Comparison of ENCODE assay signal across 15 cellular contexts in the genomic region with DNA sequence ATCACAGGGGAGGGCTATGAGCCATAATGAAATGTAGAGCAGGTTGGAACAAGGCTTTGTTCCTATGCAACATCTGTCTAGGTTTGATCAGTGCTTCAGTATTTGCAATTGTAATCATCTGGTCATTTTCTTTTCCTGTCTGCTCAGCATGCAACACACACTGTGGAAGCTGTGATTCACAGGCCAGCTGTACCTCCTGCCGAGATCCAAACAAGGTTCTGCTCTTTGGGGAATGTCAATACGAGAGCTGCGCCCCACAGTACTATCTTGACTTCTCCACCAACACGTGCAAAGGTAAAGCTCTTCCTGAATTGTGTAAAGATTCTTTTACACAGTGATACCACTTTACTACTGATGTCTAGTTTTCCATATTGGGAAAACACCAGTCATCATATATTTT.
A peak's percentile ranks its signal among the peaks of the same experiment; 100 is the strongest.
DNase-seq lines count a peak whose midpoint lies in the region; ATAC-seq and TF ChIP-seq lines count a peak whose summit lies in the region.
"Had no signal": no experiment of that assay in that cellular context is flagged by ENCODE, and none has a peak within 500 bp of the region (broad histone marks: within the 10 kb centered on the region; RNA-seq: fewer than 3 reads in every experiment).

No MANE protein-coding gene starts in this region.

- no peak overlapping the region for H3K4me2 ChIP-seq in hepatocyte
- H3K4me2 ChIP-seq: SK-N-SH had no signal

- H3K27me3 ChIP-seq in hepatocyte: no peaks in the 10 kb centered on the region
- H3K27me3 ChIP-seq: neutrophil had no signal

- H3K4me3 ChIP-seq in hepatocyte: no peak overlapping the region

- H3K27ac ChIP-seq in hepatocyte: peak overlapping the region; percentile 73
- H3K27ac ChIP-seq: neutrophil had no signal

- H4K20me1 ChIP-seq in hepatocyte (ENCODE audit: insufficient read depth, poor library complexity, severe bottlenecking): no peaks in the 10 kb centered on the region

- H3K36me3 ChIP-seq in hepatocyte (replicated peaks; ENCODE audit: insufficient read depth, low read depth): no peaks in the 10 kb centered on the region
- H3K36me3 ChIP-seq: neutrophil had no signal

- DNase-seq in NCI-H2171 treated with DMSO at 0.1 percent for 48 hours (lab: John Stamatoyannopoulos, UW) (peak; percentile 4), NCI-H2171 (lab: John Stamatoyannopoulos, UW) (no peak), WTC11 (ENCODE audit: low spot score) (peak; percentile 52), hepatocyte (ENCODE audit: low spot score) (no peak), left lobe of liver (ENCODE audit: low spot score) (no peak)
- no peak for DNase-seq in natural killer cell treated with Interleukin-12 subunit alpha and Interleukin-12 subunit beta and Interleukin-15 and Interleukin-18, amount 100 ng/mL, for 72 hours (ENCODE audit: low spot score)
- DNase-seq: 8988T; activated CD8-positive, alpha-beta memory T cell treated with anti-CD3 and anti-CD28 coated beads, Interleukin-2, amount 10 ng/mL, durations not matched to agents 7 days and 5 days; activated naive CD4-positive, alpha-beta T cell treated with Interleukin-2 at 50 U/mL for 16 hours; Karpas-422; SK-N-SH had no signal

- H2AFZ ChIP-seq in hepatocyte: no peak overlapping the region

- ATAC-seq in WTC11 (peak; percentile 87), HG03039 (IDR thresholded peaks at IDR 0.05; ENCODE audit: unreplicated experiment) (no peak), HG02588 (IDR thresholded peaks at IDR 0.05; ENCODE audit: unreplicated experiment) (no peak), left lobe of liver (no peak)
- no peak for ATAC-seq in natural killer cell treated with Interleukin-12 subunit alpha and Interleukin-12 subunit beta and Interleukin-15 and Interleukin-18, amount 100 ng/mL, for 72 hours
- ATAC-seq: activated CD8-positive, alpha-beta memory T cell treated with anti-CD3 and anti-CD28 coated beads, Interleukin-2, amount 10 ng/mL, durations not matched to agents 7 days and 5 days had no signal

- H3K27ac Mint-ChIP-seq in WTC11: peak overlapping the region; percentile 67; the same call in 1 of the 2 replicates
- no peak overlapping the region for H3K27ac Mint-ChIP-seq in natural killer cell treated with Interleukin-12 subunit alpha and Interleukin-12 subunit beta and Interleukin-15 and Interleukin-18, amount 100 ng/mL, for 72 hours
- H3K27ac Mint-ChIP-seq: activated CD8-positive, alpha-beta memory T cell treated with anti-CD3 and anti-CD28 coated beads, Interleukin-2, amount 10 ng/mL, durations not matched to agents 7 days and 5 days had no signal

- CTCF ChIA-PET in WTC11 (lab: Charles Lee): interaction anchor here (1.2 kb wide), 2 partner anchors 59 to 314 kb away, joined by 3 read pairs; no protein-coding TSS in a partner anchor

- no peaks in the 10 kb centered on the region for H3K27me3 Mint-ChIP-seq in WTC11 (ENCODE audit: low read depth)
- peaks cover 6 to 8% of the 10 kb centered on the region in 2 donors for H3K27me3 Mint-ChIP-seq in natural killer cell treated with Interleukin-12 subunit alpha and Interleukin-12 subunit beta and Interleukin-15 and Interleukin-18, amount 100 ng/mL, for 72 hours

- H3K9me3 Mint-ChIP-seq in WTC11: no peaks in the 10 kb centered on the region
- no peaks in the 10 kb centered on the region for H3K9me3 Mint-ChIP-seq in natural killer cell treated with Interleukin-12 subunit alpha and Interleukin-12 subunit beta and Interleukin-15 and Interleukin-18, amount 100 ng/mL, for 72 hours
- H3K9me3 Mint-ChIP-seq: central memory CD8-positive, alpha-beta T cell had no signal

- H3K9me3 ChIP-seq in hepatocyte (ENCODE audit: low read depth): no peaks in the 10 kb centered on the region
- H3K9me3 ChIP-seq: neutrophil, SK-N-SH had no signal

- POLR2A ChIA-PET in WTC11 (lab: Charles Lee): interaction anchor here (1.2 kb wide), 1 partner anchor 311 kb away, joined by 3 read pairs; no protein-coding TSS in a partner anchor

- WGBS in hepatocyte (ENCODE audit: low lambda C conversion rate, missing lambda C conversion rate): 61% methylated on average over 4 of the region's 4 CpGs

- no peaks in the 10 kb centered on the region for H3K9me2 ChIP-seq in hepatocyte (replicated peaks; ENCODE audit: insufficient read depth)
- H3K9me2 ChIP-seq: SK-N-SH had no signal

- peak overlapping the region; percentile 10 for H3K4me3 Mint-ChIP-seq in WTC11
- H3K4me3 Mint-ChIP-seq in natural killer cell treated with Interleukin-12 subunit alpha and Interleukin-12 subunit beta and Interleukin-15 and Interleukin-18, amount 100 ng/mL, for 72 hours: no peak overlapping the region
- H3K4me3 Mint-ChIP-seq: activated CD8-positive, alpha-beta memory T cell treated with anti-CD3 and anti-CD28 coated beads, Interleukin-2, amount 10 ng/mL, durations not matched to agents 7 days and 5 days; central memory CD8-positive, alpha-beta T cell had no signal

- H3K4me1 ChIP-seq in hepatocyte (ENCODE audit: insufficient read depth): peaks cover 8% of the 10 kb centered on the region

- TF ChIP-seq CTCF in WTC11 (IDR thresholded peaks at IDR 0.05) (no peak), hepatocyte (IDR thresholded peaks at IDR 0.05; ENCODE audit: poor library complexity) (no peak)

- peaks cover 57% of the 10 kb centered on the region for H3K36me3 Mint-ChIP-seq in WTC11
- no peaks in the 10 kb centered on the region for H3K36me3 Mint-ChIP-seq in natural killer cell treated with Interleukin-12 subunit alpha and Interleukin-12 subunit beta and Interleukin-15 and Interleukin-18, amount 100 ng/mL, for 72 hours
- H3K36me3 Mint-ChIP-seq: activated CD8-positive, alpha-beta memory T cell treated with anti-CD3 and anti-CD28 coated beads, Interleukin-2, amount 10 ng/mL, durations not matched to agents 7 days and 5 days had no signal

- H3K4me1 Mint-ChIP-seq in WTC11: peaks cover 43% of the 10 kb centered on the region
- H3K4me1 Mint-ChIP-seq in natural killer cell treated with Interleukin-12 subunit alpha and Interleukin-12 subunit beta and Interleukin-15 and Interleukin-18, amount 100 ng/mL, for 72 hours (ENCODE audit: low read depth in 2 of 2): no peaks in the 10 kb centered on the region
- H3K4me1 Mint-ChIP-seq: activated CD8-positive, alpha-beta memory T cell treated with anti-CD3 and anti-CD28 coated beads, Interleukin-2, amount 10 ng/mL, durations not matched to agents 7 days and 5 days; central memory CD8-positive, alpha-beta T cell had no signal

- H3K79me2 ChIP-seq in hepatocyte: no peaks in the 10 kb centered on the region

TF ChIP-seq in WTC11, 78 proteins besides CTCF, POLR2A, EP300 and RAD21 (continues in another document):
- no peak; the same call in 1 of the 2 replicates for TF ChIP-seq FOXP4 (CRISPR knock-in tag; IDR thresholded peaks at IDR 0.05)
- TF ChIP-seq, protein P1, sequence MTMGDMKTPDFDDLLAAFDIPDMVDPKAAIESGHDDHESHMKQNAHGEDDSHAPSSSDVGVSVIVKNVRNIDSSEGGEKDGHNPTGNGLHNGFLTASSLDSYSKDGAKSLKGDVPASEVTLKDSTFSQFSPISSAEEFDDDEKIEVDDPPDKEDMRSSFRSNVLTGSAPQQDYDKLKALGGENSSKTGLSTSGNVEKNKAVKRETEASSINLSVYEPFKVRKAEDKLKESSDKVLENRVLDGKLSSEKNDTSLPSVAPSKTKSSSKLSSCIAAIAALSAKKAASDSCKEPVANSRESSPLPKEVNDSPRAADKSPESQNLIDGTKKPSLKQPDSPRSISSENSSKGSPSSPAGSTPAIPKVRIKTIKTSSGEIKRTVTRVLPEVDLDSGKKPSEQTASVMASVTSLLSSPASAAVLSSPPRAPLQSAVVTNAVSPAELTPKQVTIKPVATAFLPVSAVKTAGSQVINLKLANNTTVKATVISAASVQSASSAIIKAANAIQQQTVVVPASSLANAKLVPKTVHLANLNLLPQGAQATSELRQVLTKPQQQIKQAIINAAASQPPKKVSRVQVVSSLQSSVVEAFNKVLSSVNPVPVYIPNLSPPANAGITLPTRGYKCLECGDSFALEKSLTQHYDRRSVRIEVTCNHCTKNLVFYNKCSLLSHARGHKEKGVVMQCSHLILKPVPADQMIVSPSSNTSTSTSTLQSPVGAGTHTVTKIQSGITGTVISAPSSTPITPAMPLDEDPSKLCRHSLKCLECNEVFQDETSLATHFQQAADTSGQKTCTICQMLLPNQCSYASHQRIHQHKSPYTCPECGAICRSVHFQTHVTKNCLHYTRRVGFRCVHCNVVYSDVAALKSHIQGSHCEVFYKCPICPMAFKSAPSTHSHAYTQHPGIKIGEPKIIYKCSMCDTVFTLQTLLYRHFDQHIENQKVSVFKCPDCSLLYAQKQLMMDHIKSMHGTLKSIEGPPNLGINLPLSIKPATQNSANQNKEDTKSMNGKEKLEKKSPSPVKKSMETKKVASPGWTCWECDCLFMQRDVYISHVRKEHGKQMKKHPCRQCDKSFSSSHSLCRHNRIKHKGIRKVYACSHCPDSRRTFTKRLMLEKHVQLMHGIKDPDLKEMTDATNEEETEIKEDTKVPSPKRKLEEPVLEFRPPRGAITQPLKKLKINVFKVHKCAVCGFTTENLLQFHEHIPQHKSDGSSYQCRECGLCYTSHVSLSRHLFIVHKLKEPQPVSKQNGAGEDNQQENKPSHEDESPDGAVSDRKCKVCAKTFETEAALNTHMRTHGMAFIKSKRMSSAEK (CRISPR knock-in tag; IDR thresholded peaks at IDR 0.05; ENCODE audit: borderline replicate concordance): no peak
- TF ChIP-seq, protein P2, sequence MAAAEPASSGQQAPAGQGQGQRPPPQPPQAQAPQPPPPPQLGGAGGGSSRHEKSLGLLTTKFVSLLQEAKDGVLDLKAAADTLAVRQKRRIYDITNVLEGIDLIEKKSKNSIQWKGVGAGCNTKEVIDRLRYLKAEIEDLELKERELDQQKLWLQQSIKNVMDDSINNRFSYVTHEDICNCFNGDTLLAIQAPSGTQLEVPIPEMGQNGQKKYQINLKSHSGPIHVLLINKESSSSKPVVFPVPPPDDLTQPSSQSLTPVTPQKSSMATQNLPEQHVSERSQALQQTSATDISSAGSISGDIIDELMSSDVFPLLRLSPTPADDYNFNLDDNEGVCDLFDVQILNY (CRISPR knock-in tag; IDR thresholded peaks at IDR 0.05): no peak
- no peak for TF ChIP-seq NFE2L1 (CRISPR knock-in tag; IDR thresholded peaks at IDR 0.05)
- TF ChIP-seq CREB1 (CRISPR knock-in tag; IDR thresholded peaks at IDR 0.05): no peak
- TF ChIP-seq ZNF671 (CRISPR knock-in tag; IDR thresholded peaks at IDR 0.05): no peak

Comparison
In these comparisons a context has a peak if more than half of its experiments do, and no peak if none do; other contexts are left out.
1. DNase-seq: peak in NCI-H2171 treated with DMSO at 0.1 percent for 48 hours (single experiment) and WTC11 (single experiment); none in NCI-H2171 (single experiment), hepatocyte (single experiment), natural killer cell treated with Interleukin-12 subunit alpha and Interleukin-12 subunit beta and Interleukin-15 and Interleukin-18, amount 100 ng/mL, for 72 hours (single experiment) and left lobe of liver (single experiment).